ENCODE assay signal across 33 cellular contexts in the genomic region with DNA sequence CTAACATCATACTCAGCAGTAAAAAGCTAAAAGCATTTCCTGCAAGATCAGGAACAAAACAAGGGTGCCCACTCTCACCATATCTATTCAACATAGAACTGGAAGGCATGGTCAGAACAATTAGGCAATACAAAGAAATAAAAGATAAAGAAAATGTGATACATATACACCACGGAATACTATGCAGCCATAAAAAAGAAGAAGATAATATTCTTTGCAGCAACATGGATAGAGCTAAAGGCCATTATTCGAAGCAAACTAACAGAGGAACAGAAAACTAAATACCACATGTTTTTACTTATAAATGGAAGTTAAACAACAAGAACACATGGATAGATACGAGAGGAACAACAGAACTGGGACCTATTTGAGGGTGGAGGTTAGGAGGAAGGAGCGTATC.
"Had no signal": no experiment of that assay in that cellular context is flagged by ENCODE, and none has a peak within 500 bp of the region (broad histone marks: within the 10 kb centered on the region; RNA-seq: fewer than 3 reads in every experiment).

No MANE protein-coding gene starts in this region.

- FAIRE-seq: astrocyte, bronchial epithelial cell, colon had no signal

- DNase-seq: activated effector memory CD4-positive, alpha-beta T cell treated with anti-CD3 and anti-CD28 coated beads, Interleukin-2, amount 50 U/mL, for 16 hours; activated effector memory CD4-positive, alpha-beta T cell treated with Interleukin-2 at 50 U/mL for 16 hours; activated gamma-delta T cell; activated gamma-delta T cell treated with Interleukin-2 at 50 U/mL for 16 hours; activated naive CD4-positive, alpha-beta T cell; activated naive CD4-positive, alpha-beta T cell treated with anti-CD3 and anti-CD28 coated beads for 36 hours; activated naive CD4-positive, alpha-beta T cell treated with anti-CD3 and anti-CD28 coated beads, Interleukin-2, amount 10 ng/mL, durations not matched to agents 7 days and 5 days; activated naive CD4-positive, alpha-beta T cell treated with anti-CD3 and anti-CD28 coated beads, Interleukin-2, amount 50 U/mL, for 16 hours; activated naive CD4-positive, alpha-beta T cell treated with Interleukin-2 at 50 U/mL for 16 hours; activated naive CD8-positive, alpha-beta T cell treated with anti-CD3 and anti-CD28 coated beads for 36 hours; activated naive CD8-positive, alpha-beta T cell treated with anti-CD3 and anti-CD28 coated beads, Interleukin-2, amount 10 ng/mL, durations not matched to agents 7 days and 5 days; activated naive CD8-positive, alpha-beta T cell treated with anti-CD3 and anti-CD28 coated beads, Interleukin-2, amount 50 U/mL, for 24 hours; activated T-cell treated with anti-CD3 and anti-CD28 coated beads, Interleukin-2, amount 50 U/mL, for 4 hours; activated T-cell treated with anti-CD3 and anti-CD28 coated beads, Interleukin-2, amount 50 U/mL, for 48 hours; activated T-cell treated with anti-CD3 and anti-CD28 coated beads, Interleukin-2, amount 50 U/mL, for 72 hours; adrenal gland; amniotic stem cell; amygdala; anterior cingulate cortex; aorta; body of pancreas; brain microvascular endothelial cell; caudate nucleus; central memory CD4-positive, alpha-beta T cell; cerebellar nuclear complex had no signal

- H3K27me3 ChIP-seq: adrenal gland, ascending aorta, body of pancreas, brain microvascular endothelial cell, breast epithelium, cardiac muscle cell had no signal

- H3K9me3 ChIP-seq: adrenal gland, ascending aorta, body of pancreas had no signal

- H3K27ac ChIP-seq: adrenal gland, ascending aorta, body of pancreas, brain microvascular endothelial cell, breast epithelium, cardiac muscle cell had no signal

- H3K36me3 ChIP-seq: adrenal gland, ascending aorta, brain microvascular endothelial cell, breast epithelium, cardiac muscle cell had no signal

- ATAC-seq: activated naive CD4-positive, alpha-beta T cell treated with anti-CD3 and anti-CD28 coated beads, Interleukin-2, amount 50 U/mL, for 72 hours; activated naive CD8-positive, alpha-beta T cell treated with anti-CD3 and anti-CD28 coated beads, Interleukin-2, amount 50 U/mL, for 24 hours; activated T-cell treated with anti-CD3 and anti-CD28 coated beads, Interleukin-2, amount 50 U/mL, for 4 hours; activated T-cell treated with anti-CD3 and anti-CD28 coated beads, Interleukin-2, amount 50 U/mL, for 72 hours; activated T-helper 17 cell treated with anti-CD3 and anti-CD28 coated beads, Interleukin-2, amount 50 U/mL, for 72 hours; body of pancreas had no signal

- H3K4me3 ChIP-seq: adrenal gland, ascending aorta, body of pancreas, breast epithelium, cardiac muscle cell had no signal

- H3K4me1 ChIP-seq: adrenal gland, ascending aorta, body of pancreas, breast epithelium had no signal
